8 cellular contexts compared by ENCODE assay signal in genomic region chr9:7799934-7800285, GRCh38. TPM values are rescaled to one million over a fixed set of nuclear protein-coding genes. Genes with fewer than 3 reads are reported as not detected.
DNase-seq lines count a peak whose midpoint lies in the region; ATAC-seq and TF ChIP-seq lines count a peak whose summit lies in the region.

No MANE protein-coding gene starts in this region.

- peaks cover 25% of the 10 kb centered on the region for H3K4me1 ChIP-seq in CD4-positive, alpha-beta memory T cell (ENCODE audit: insufficient read depth, low read length)
- H3K4me1 ChIP-seq in OCI-LY1 (ENCODE audit: insufficient read depth, low read length, severe bottlenecking), result peaks cover 23% of the 10 kb centered on the region
- no peaks in the 10 kb centered on the region for H3K4me1 ChIP-seq in fibroblast of lung (ENCODE audit: control insufficient read depth, extremely low read depth, insufficient read depth, low read length)
- peaks cover 7% of the 10 kb centered on the region for H3K4me1 ChIP-seq in skeletal muscle satellite cell (ENCODE audit: control insufficient read depth, insufficient read depth, low read length)

- H3K79me2 ChIP-seq in OCI-LY1 (ENCODE audit: insufficient read depth, low read length), result peaks cover 9% of the 10 kb centered on the region
- H3K79me2 ChIP-seq in fibroblast of lung (ENCODE audit: control insufficient read depth, insufficient read depth, low read length), result peaks cover 7% of the 10 kb centered on the region

- H4K20me1 ChIP-seq in OCI-LY1 (ENCODE audit: insufficient read depth, low read length), result no peaks in the 10 kb centered on the region
- H4K20me1 ChIP-seq in fibroblast of lung (ENCODE audit: control insufficient read depth, extremely low read depth, insufficient read depth, low read length), result no peaks in the 10 kb centered on the region

- H2AFZ ChIP-seq in OCI-LY1 (ENCODE audit: low read length), result peak overlapping the region; percentile 98
- peak overlapping the region; percentile 92 for H2AFZ ChIP-seq in fibroblast of lung (ENCODE audit: low read length)

- H3K27me3 Mint-ChIP-seq in CD4-positive, alpha-beta memory T cell, result no peaks in the 10 kb centered on the region

- peaks cover 7% of the 10 kb centered on the region for H3K36me3 ChIP-seq in CD4-positive, alpha-beta memory T cell (ENCODE audit: insufficient read depth, low read length)
- peaks cover 30% of the 10 kb centered on the region for H3K36me3 ChIP-seq in OCI-LY1 (ENCODE audit: insufficient read depth, low read length)
- H3K36me3 ChIP-seq in fibroblast of lung (ENCODE audit: control insufficient read depth, insufficient read depth, low read length), result no peaks in the 10 kb centered on the region
- H3K36me3 ChIP-seq in skeletal muscle satellite cell (ENCODE audit: insufficient read depth, low read length), result peaks cover 13% of the 10 kb centered on the region
- peaks cover 2% of the 10 kb centered on the region for H3K36me3 ChIP-seq in H7 (replicated peaks; ENCODE audit: control insufficient read depth, insufficient read depth, low read length)

- H3K27ac Mint-ChIP-seq in CD4-positive, alpha-beta memory T cell, result peak overlapping the region in 6 of 7 donors; percentile 25 to 96 (median 94)

- no peak overlapping the region for H3K27ac ChIP-seq in CD4-positive, alpha-beta memory T cell (ENCODE audit: low read depth, low read length)
- H3K27ac ChIP-seq in OCI-LY1 (ENCODE audit: low read depth, low read length, poor library complexity, severe bottlenecking) (no peak overlapping the region), fibroblast of lung (ENCODE audit: insufficient read depth, low read length) (no peak overlapping the region)

- peak in 1 of 5 donors; percentile 4 for DNase-seq in CD4-positive, alpha-beta memory T cell
- DNase-seq in fibroblast of lung (ENCODE audit: low read depth in 2 of 2), result no peak
- no peak for DNase-seq in H7
- DNase-seq in NCI-H526 treated with DMSO at 0.1 percent for 48 hours (lab: John Stamatoyannopoulos, UW), result no peak
- no peak for DNase-seq in middle frontal gyrus (ENCODE audit: extremely low spot score, low spot score)

- H3K9ac ChIP-seq in OCI-LY1 (ENCODE audit: low read length) (peak overlapping the region; percentile 97), fibroblast of lung (ENCODE audit: insufficient read depth, low read length) (no peak overlapping the region), skeletal muscle satellite cell (ENCODE audit: low read depth, low read length) (no peak overlapping the region)

- intact Hi-C loops in CD4-positive, alpha-beta memory T cell (cut with micrococcal nuclease), result loop anchor here (1.0 to 10.0 kb wide), 5 partner anchors 135 to 1387 kb away; partner anchors contain the start of gene UHRF2

- H3F3A ChIP-seq in OCI-LY1 (ENCODE audit: insufficient read depth, low read length), result no peaks in the 10 kb centered on the region

- H3K9me3 ChIP-seq in CD4-positive, alpha-beta memory T cell (ENCODE audit: control insufficient read depth in 1 of 2, low read length in 2 of 2), result no peaks in the 10 kb centered on the region
- no peaks in the 10 kb centered on the region for H3K9me3 ChIP-seq in OCI-LY1 (ENCODE audit: low read length)
- H3K9me3 ChIP-seq in fibroblast of lung (ENCODE audit: control insufficient read depth, insufficient read depth, low read depth, low read length), result no peaks in the 10 kb centered on the region
- H3K9me3 ChIP-seq in skeletal muscle satellite cell (replicated peaks; ENCODE audit: low read length), result no peaks in the 10 kb centered on the region

- H3K4me2 ChIP-seq in OCI-LY1 (ENCODE audit: low read length), result peak overlapping the region; percentile 83
- H3K4me2 ChIP-seq in fibroblast of lung (ENCODE audit: extremely low read depth, insufficient read depth, low read length), result no peak overlapping the region
- peak overlapping the region; percentile 89 for H3K4me2 ChIP-seq in skeletal muscle satellite cell (ENCODE audit: low read length)

- H3K4me3 ChIP-seq in CD4-positive, alpha-beta memory T cell (ENCODE audit: low read length in 2 of 2), result peak overlapping the region in 1 of 2 donors; percentile 92
- H3K4me3 ChIP-seq in OCI-LY1 (ENCODE audit: low read depth, low read length, poor library complexity, severe bottlenecking) (peak overlapping the region; percentile 92), fibroblast of lung (replicated peaks in 1 of 4; ENCODE audit: control extremely low read depth in 1 of 4, insufficient read depth in 1 of 4, low read depth in 3 of 4, low read length in 4 of 4) (peak overlapping the region in 3 of 4 experiments; percentile 19 to 96 (median 68)), skeletal muscle satellite cell (ENCODE audit: low read length) (peak overlapping the region; percentile 89), H7 (ENCODE audit: insufficient read depth, low read depth, low read length) (no peak overlapping the region)

- POLR2A ChIA-PET in CD4-positive, alpha-beta memory T cell (lab: Charles Lee; ENCODE audit: partially characterized antibody), result interaction anchor here (1.0 to 1.5 kb wide), 2 partner anchors 176 to 1042 kb away, joined by 3 to 5 read pairs; partner anchors contain the start of gene KDM4C

- H3K36me3 Mint-ChIP-seq in CD4-positive, alpha-beta memory T cell, result peaks cover 19 to 39% of the 10 kb centered on the region in 2 donors

- H3K9me2 ChIP-seq in OCI-LY1 (ENCODE audit: low read depth, low read length), result no peaks in the 10 kb centered on the region

- CTCF ChIA-PET in CD4-positive, alpha-beta memory T cell (lab: Charles Lee; ENCODE audit: partially characterized antibody), result no interaction called here

- peak; percentile 20 for ATAC-seq in GM21737 (IDR thresholded peaks at IDR 0.05; ENCODE audit: unreplicated experiment)

- no peaks in the 10 kb centered on the region for H3K9me3 Mint-ChIP-seq in CD4-positive, alpha-beta memory T cell

- H3K4me1 Mint-ChIP-seq in CD4-positive, alpha-beta memory T cell, result peaks cover 17 to 50% (median 25%) of the 10 kb centered on the region in 4 donors

- TF ChIP-seq CTCF in OCI-LY1 (IDR thresholded peaks at IDR 0.05; ENCODE audit: low read length) (no peak), fibroblast of lung (conservative IDR thresholded peaks at IDR 0.05 in 1 of 2, IDR thresholded peaks at IDR 0.05 in 1 of 2; ENCODE audit: low read depth in 1 of 2, low read length in 2 of 2) (no peak)

- no peaks in the 10 kb centered on the region for H3K27me3 ChIP-seq in CD4-positive, alpha-beta memory T cell (ENCODE audit: insufficient read depth, low read length)
- H3K27me3 ChIP-seq in OCI-LY1 (ENCODE audit: insufficient read depth, low read length) (no peaks in the 10 kb centered on the region), fibroblast of lung (ENCODE audit: control insufficient read depth, insufficient read depth, low read length) (no peaks in the 10 kb centered on the region), skeletal muscle satellite cell (ENCODE audit: control insufficient read depth, insufficient read depth, low read length) (no peaks in the 10 kb centered on the region), H7 (ENCODE audit: control insufficient read depth, insufficient read depth, low read length) (no peaks in the 10 kb centered on the region)

- H3K4me3 Mint-ChIP-seq in CD4-positive, alpha-beta memory T cell, result peak overlapping the region; percentile 92 to 99 (median 95)

RNA-seq across cellular contexts. Expression of gene DMAC1, which starts 0.3 kb away (rescaled TPM):
- total RNA-seq in CD4-positive, alpha-beta memory T cell, result 10 to 100 TPM; 30.8 to 38.0 TPM
- polyA plus RNA-seq in CD4-positive, alpha-beta memory T cell, result 10 to 100 TPM; 29.2 to 61.0 TPM
- 6.4 and 8.1 TPM in 2 replicates for total RNA-seq in fibroblast of lung
- polyA plus RNA-seq in fibroblast of lung, result 9.2 and 12.6 TPM in 2 replicates
- polyA plus RNA-seq in fibroblast of lung (2012), result 51.9 and 56.7 TPM in 2 replicates
- 4.7 and 6.6 TPM in 2 replicates for polyA minus RNA-seq in fibroblast of lung (ENCODE audit: low replicate concordance)
- total RNA-seq in skeletal muscle satellite cell (2012; rRNA removed), result 10.3 and 14.2 TPM in 2 replicates
- total RNA-seq in H7 (2014; rRNA removed; shearing (Covaris generic)), result 26.0 and 29.8 TPM in 2 replicates
